Comparison of ENCODE assay signal across 1 cellular context in genomic region chr5:180703912-180704311, GRCh38.
TF ChIP-seq lines count a peak whose summit lies in the region.

No MANE protein-coding gene starts in this region.

TF ChIP-seq in HEK293, 187 proteins besides CTCF, POLR2A, EP300 and RAD21 (continued from another document and continues in another):
- no peak for TF ChIP-seq ZBTB10 (tag by site-specific recombination; IDR thresholded peaks at IDR 0.05)
- TF ChIP-seq ZNF18 (tag by site-specific recombination; IDR thresholded peaks at IDR 0.05) = no peak
- no peak for TF ChIP-seq ZNF311 (tag by site-specific recombination; IDR thresholded peaks at IDR 0.05; ENCODE audit: borderline replicate concordance)
- peak; percentile 61; the same call in 1 of the 2 replicates for TF ChIP-seq ZBTB20 (tag by site-specific recombination; IDR thresholded peaks at IDR 0.05)
- TF ChIP-seq ZNF596 (tag by site-specific recombination; IDR thresholded peaks at IDR 0.05) = no peak
- TF ChIP-seq PRDM10 (tag by site-specific recombination; IDR thresholded peaks at IDR 0.05) = peak; percentile 66
- TF ChIP-seq ZNF280C (tag by site-specific recombination; IDR thresholded peaks at IDR 0.05) = no peak
- TF ChIP-seq ZNF645 (tag by site-specific recombination; IDR thresholded peaks at IDR 0.05) = no peak
- TF ChIP-seq ZNF280D (tag by site-specific recombination; IDR thresholded peaks at IDR 0.05) = no peak
- TF ChIP-seq KLF10 (tag by site-specific recombination; IDR thresholded peaks at IDR 0.05) = no peak
- TF ChIP-seq ZNF629 (tag by site-specific recombination; IDR thresholded peaks at IDR 0.05) = 0 out of 2 replicates have a peak, but pooled peaks have one; percentile 12
- TF ChIP-seq ZNF571 (tag by site-specific recombination; IDR thresholded peaks at IDR 0.05) = no peak
- TF ChIP-seq SALL2 (tag by site-specific recombination; IDR thresholded peaks at IDR 0.05; ENCODE audit: borderline replicate concordance) = no peak
- no peak for TF ChIP-seq ZNF366 (tag by site-specific recombination; conservative IDR thresholded peaks at IDR 0.05)
- no peak for TF ChIP-seq ZNF777 (tag by site-specific recombination; IDR thresholded peaks at IDR 0.05; ENCODE audit: borderline replicate concordance)
- no peak for TF ChIP-seq ZNF670 (tag by site-specific recombination; IDR thresholded peaks at IDR 0.05; ENCODE audit: low read depth)
- no peak for TF ChIP-seq ZBTB11 (tag by site-specific recombination; conservative IDR thresholded peaks at IDR 0.05; ENCODE audit: low read depth)
- TF ChIP-seq ZNF26 (tag by site-specific recombination; IDR thresholded peaks at IDR 0.05) = no peak
- TF ChIP-seq KLF9 (tag by site-specific recombination; IDR thresholded peaks at IDR 0.05; ENCODE audit: low read depth) = peak; percentile 67
- no peak for TF ChIP-seq PRDM1 (tag by site-specific recombination; IDR thresholded peaks at IDR 0.05)
- no peak for TF ChIP-seq ZEB2 (tag by site-specific recombination; IDR thresholded peaks at IDR 0.05)
- no peak for TF ChIP-seq ZNF221 (tag by site-specific recombination; IDR thresholded peaks at IDR 0.05; ENCODE audit: borderline replicate concordance)
- TF ChIP-seq ZNF398 (tag by site-specific recombination; IDR thresholded peaks at IDR 0.05) = peak; percentile 51
- no peak for TF ChIP-seq ZNF394 (tag by site-specific recombination; IDR thresholded peaks at IDR 0.05; ENCODE audit: borderline replicate concordance)
- peak; percentile 44 for TF ChIP-seq SP3 (tag by site-specific recombination; IDR thresholded peaks at IDR 0.05)
- no peak for TF ChIP-seq ZSCAN18 (tag by site-specific recombination; IDR thresholded peaks at IDR 0.05)
- no peak for TF ChIP-seq ZNF274 (IDR thresholded peaks at IDR 0.05; ENCODE audit: low read length)
- TF ChIP-seq ZNF274 (tag by site-specific recombination; IDR thresholded peaks at IDR 0.05; ENCODE audit: borderline replicate concordance) = no peak
